Comparison of ENCODE assay signal across 24 cellular contexts in genomic region chr7:130951976-130952313, GRCh38.
DNase-seq lines count a peak whose midpoint lies in the region; ATAC-seq, FAIRE-seq and TF ChIP-seq lines count a peak whose summit lies in the region.
"Had no signal": no experiment of that assay in that cellular context is flagged by ENCODE, and none has a peak within 500 bp of the region (broad histone marks: within the 10 kb centered on the region; RNA-seq: fewer than 3 reads in every experiment).

No MANE protein-coding gene starts in this region.

- H3K79me2 ChIP-seq in GM23338 (replicated peaks; ENCODE audit: insufficient read depth) = no peaks in the 10 kb centered on the region; the same call in none of the 2 replicates

- H3K36me3 Mint-ChIP-seq in GM23338 (ENCODE audit: low read depth) (no peaks in the 10 kb centered on the region; the same call in 2 of the 3 replicates), mesothelial cell of epicardium (no peaks in the 10 kb centered on the region)
- H3K36me3 Mint-ChIP-seq in central memory CD8-positive, alpha-beta T cell (ENCODE audit: insufficient read depth) = peaks cover 32% of the 10 kb centered on the region
- H3K36me3 Mint-ChIP-seq: type B pancreatic cell had no signal

- no peak overlapping the region for H2AFZ ChIP-seq in GM23338
- H2AFZ ChIP-seq: GM23248 had no signal

- no peaks in the 10 kb centered on the region for H3F3A ChIP-seq in GM23338 (replicated peaks; ENCODE audit: low read depth)

- H3K4me3 ChIP-seq in A673 (ENCODE audit: low read depth, low read length, poor library complexity, severe bottlenecking) (peak overlapping the region; percentile 19), GM23338 (no peak overlapping the region)
- H3K4me3 ChIP-seq: ascending aorta, GM23248, left ventricle myocardium inferior, right lobe of liver had no signal

- no peak for TF ChIP-seq CTCF in A673 (conservative IDR thresholded peaks at IDR 0.05; ENCODE audit: low read depth, low read length)
- TF ChIP-seq CTCF in GM23338 (conservative IDR thresholded peaks at IDR 0.05; ENCODE audit: low read depth in 2 of 2) = no peak
- no peak for TF ChIP-seq CTCF in mesothelial cell of epicardium (IDR thresholded peaks at IDR 0.05; ENCODE audit: unreplicated experiment)

- intact Hi-C loops in A673 (cut with micrococcal nuclease; ENCODE audit: unreplicated experiment) (no loop called here), posterior vena cava (cut with DNase I) (no loop called here)

- no peak for TF ChIP-seq POLR2A in GM12892 (IDR thresholded peaks at IDR 0.05; ENCODE audit: low read depth, low read length)

- H3K9me2 ChIP-seq in GM23338 (ENCODE audit: insufficient read depth) = no peaks in the 10 kb centered on the region

- no peak for FAIRE-seq in GM12892 (lab: Jason Lieb, UNC)
- FAIRE-seq: HTR-8/SVneo had no signal

- BruUV-seq in A673 (replicated peaks; lab: Mats Ljungman, UMichigan) = no TSS peak

- H3K4me3 Mint-ChIP-seq in GM23338 (no peak overlapping the region), mesothelial cell of epicardium (no peak overlapping the region)
- H3K4me3 Mint-ChIP-seq in central memory CD8-positive, alpha-beta T cell = no peak overlapping the region
- H3K4me3 Mint-ChIP-seq: activated CD4-positive, alpha-beta memory T cell treated with anti-CD3 and anti-CD28 coated beads, Interleukin-2, amount 10 ng/mL, durations not matched to agents 7 days and 5 days; effector memory CD8-positive, alpha-beta T cell; type B pancreatic cell had no signal

- no peaks in the 10 kb centered on the region for H3K9me3 ChIP-seq in A673 (ENCODE audit: low read depth, low read length, poor library complexity, severe bottlenecking)
- H3K9me3 ChIP-seq: ascending aorta, left ventricle myocardium inferior, right lobe of liver had no signal

- POLR2A ChIA-PET in A673 (lab: Charles Lee; ENCODE audit: low non-redundant PET) = interaction anchor here (0.9 kb wide), 1 partner anchor 13 kb away, joined by 16 read pairs; no protein-coding TSS in a partner anchor

- ATAC-seq in GM23338 = peak; percentile 23; the same call in 2 of the 3 replicates
- ATAC-seq in central memory CD8-positive, alpha-beta T cell (replicated peaks; ENCODE audit: extremely low read depth, poor library complexity, severe bottlenecking) = peak; percentile 4
- ATAC-seq: right lobe of liver; stimulated activated naive CD8-positive, alpha-beta T cell treated with anti-CD3 and anti-CD28 coated beads, Interleukin-15, Interleukin-2, amounts not matched to agents 100 U/mL and 50 U/mL, for 24 hours had no signal

- peaks cover 71% of the 10 kb centered on the region for H3K36me3 ChIP-seq in A673 (ENCODE audit: insufficient read depth, low read length, poor library complexity, severe bottlenecking)
- no peaks in the 10 kb centered on the region for H3K36me3 ChIP-seq in GM23338 (ENCODE audit: insufficient read depth)
- H3K36me3 ChIP-seq: right lobe of liver had no signal

- H3K27me3 Mint-ChIP-seq in GM23338 (ENCODE audit: insufficient read depth, low read depth, poor library complexity) (peaks cover 2% of the 10 kb centered on the region), mesothelial cell of epicardium (ENCODE audit: low read depth) (no peaks in the 10 kb centered on the region)
- H3K27me3 Mint-ChIP-seq in central memory CD8-positive, alpha-beta T cell = no peaks in the 10 kb centered on the region
- H3K27me3 Mint-ChIP-seq: activated CD4-positive, alpha-beta memory T cell treated with anti-CD3 and anti-CD28 coated beads, Interleukin-2, amount 10 ng/mL, durations not matched to agents 7 days and 5 days; effector memory CD8-positive, alpha-beta T cell; T-cell; type B pancreatic cell had no signal

- no peak for DNase-seq in A673 (ENCODE audit: low spot score)
- DNase-seq in GM23338 (ENCODE audit: low spot score) = peak; percentile 48
- DNase-seq in central memory CD8-positive, alpha-beta T cell (ENCODE audit: low spot score in 2 of 2) = no peak
- peak; percentile 9 for DNase-seq in pons (ENCODE audit: low spot score)
- no peak for DNase-seq in mesothelial cell of epicardium (ENCODE audit: low spot score in 2 of 2, unreplicated experiment in 2 of 2)
- DNase-seq in GM12892 (ENCODE audit: insufficient read length) = no peak
- DNase-seq in posterior vena cava (ENCODE audit: low spot score) = no peak
- DNase-seq in occipital lobe (lab: John Stamatoyannopoulos, UW) = no peak
- DNase-seq: activated CD4-positive, alpha-beta memory T cell treated with anti-CD3 and anti-CD28 coated beads, Interleukin-2, amount 10 ng/mL, durations not matched to agents 7 days and 5 days; activated naive CD4-positive, alpha-beta T cell treated with anti-CD3 and anti-CD28 coated beads, Interleukin-2, amount 50 U/mL, for 16 hours; GM23248; left ventricle myocardium inferior; NCI-H1105; NCI-H2081 treated with DMSO at 0.1 percent for 48 hours; NCI-H446 treated with DMSO at 0.1 percent for 48 hours; right lobe of liver; SHP77; stimulated activated CD4-positive, alpha-beta T cell treated with anti-CD3 and anti-CD28 coated beads, Interleukin-1b, Interleukin-23, amount 100 ng/mL, for 48 hours; stimulated activated naive CD8-positive, alpha-beta T cell treated with anti-CD3 and anti-CD28 coated beads, Interleukin-15, Interleukin-2, amounts not matched to agents 100 U/mL and 50 U/mL, for 24 hours had no signal

- H3K4me1 ChIP-seq in A673 (ENCODE audit: insufficient read depth, low read length, poor library complexity, severe bottlenecking) = peaks cover 81% of the 10 kb centered on the region
- peaks cover 26% of the 10 kb centered on the region for H3K4me1 ChIP-seq in GM23338 (ENCODE audit: insufficient read depth)

- CTCF ChIA-PET in A673 (lab: Charles Lee) = no interaction called here

- no peak overlapping the region for H3K4me2 ChIP-seq in GM23338

- peak overlapping the region; percentile 7 for H3K27ac ChIP-seq in A673 (ENCODE audit: low read depth, low read length, poor library complexity, severe bottlenecking)
- peak overlapping the region; percentile 90 for H3K27ac ChIP-seq in GM23338 (ENCODE audit: low read depth)
- H3K27ac ChIP-seq: GM23248, left ventricle myocardium inferior, right lobe of liver had no signal

- H4K20me1 ChIP-seq in GM23338 (replicated peaks; ENCODE audit: insufficient read depth) = no peaks in the 10 kb centered on the region

- H3K9me3 Mint-ChIP-seq in GM23338 (no peaks in the 10 kb centered on the region), mesothelial cell of epicardium (no peaks in the 10 kb centered on the region)
- H3K9me3 Mint-ChIP-seq in central memory CD8-positive, alpha-beta T cell = no peaks in the 10 kb centered on the region
- H3K9me3 Mint-ChIP-seq: activated CD4-positive, alpha-beta memory T cell treated with anti-CD3 and anti-CD28 coated beads, Interleukin-2, amount 10 ng/mL, durations not matched to agents 7 days and 5 days; effector memory CD8-positive, alpha-beta T cell; T-cell; type B pancreatic cell had no signal

- H3K4me1 Mint-ChIP-seq in GM23338 (peaks cover 37% of the 10 kb centered on the region), mesothelial cell of epicardium (peaks cover 9% of the 10 kb centered on the region)
- H3K4me1 Mint-ChIP-seq in central memory CD8-positive, alpha-beta T cell = peaks cover 61% of the 10 kb centered on the region

- H3K27me3 ChIP-seq in A673 (replicated peaks; ENCODE audit: insufficient read depth, low read depth, low read length, poor library complexity) = no peaks in the 10 kb centered on the region
- no peaks in the 10 kb centered on the region for H3K27me3 ChIP-seq in GM23338 (ENCODE audit: insufficient read depth)
- H3K27me3 ChIP-seq: ascending aorta, right lobe of liver had no signal

- H3K27ac Mint-ChIP-seq in GM23338 (peak overlapping the region; percentile 81), mesothelial cell of epicardium (no peak overlapping the region)
- no peak overlapping the region for H3K27ac Mint-ChIP-seq in central memory CD8-positive, alpha-beta T cell (ENCODE audit: low read depth)
- H3K27ac Mint-ChIP-seq: activated CD4-positive, alpha-beta memory T cell treated with anti-CD3 and anti-CD28 coated beads, Interleukin-2, amount 10 ng/mL, durations not matched to agents 7 days and 5 days; effector memory CD8-positive, alpha-beta T cell; T-cell; type B pancreatic cell had no signal

TF ChIP-seq in GM23338, 12 proteins besides CTCF, POLR2A, EP300 and RAD21:
- TF ChIP-seq REST (IDR thresholded peaks at IDR 0.05; ENCODE audit: unreplicated experiment) = no peak
- TF ChIP-seq ETS1 (IDR thresholded peaks at IDR 0.05) = no peak
- no peak for TF ChIP-seq POLR2AphosphoS5 (IDR thresholded peaks at IDR 0.05; ENCODE audit: low read depth)
- TF ChIP-seq NANOG (IDR thresholded peaks at IDR 0.05; ENCODE audit: borderline replicate concordance) = no peak

Comparison
In these comparisons a context has a peak if more than half of its experiments do, and no peak if none do; other contexts are left out.
1. DNase-seq: peak in GM23338 (single experiment) and pons (single experiment); none in A673 (single experiment), central memory CD8-positive, alpha-beta T cell (0 of 2), mesothelial cell of epicardium (0 of 2), GM12892 (single experiment), posterior vena cava (single experiment) and occipital lobe (single experiment).